8 cellular contexts compared by ENCODE assay signal in the genomic region with DNA sequence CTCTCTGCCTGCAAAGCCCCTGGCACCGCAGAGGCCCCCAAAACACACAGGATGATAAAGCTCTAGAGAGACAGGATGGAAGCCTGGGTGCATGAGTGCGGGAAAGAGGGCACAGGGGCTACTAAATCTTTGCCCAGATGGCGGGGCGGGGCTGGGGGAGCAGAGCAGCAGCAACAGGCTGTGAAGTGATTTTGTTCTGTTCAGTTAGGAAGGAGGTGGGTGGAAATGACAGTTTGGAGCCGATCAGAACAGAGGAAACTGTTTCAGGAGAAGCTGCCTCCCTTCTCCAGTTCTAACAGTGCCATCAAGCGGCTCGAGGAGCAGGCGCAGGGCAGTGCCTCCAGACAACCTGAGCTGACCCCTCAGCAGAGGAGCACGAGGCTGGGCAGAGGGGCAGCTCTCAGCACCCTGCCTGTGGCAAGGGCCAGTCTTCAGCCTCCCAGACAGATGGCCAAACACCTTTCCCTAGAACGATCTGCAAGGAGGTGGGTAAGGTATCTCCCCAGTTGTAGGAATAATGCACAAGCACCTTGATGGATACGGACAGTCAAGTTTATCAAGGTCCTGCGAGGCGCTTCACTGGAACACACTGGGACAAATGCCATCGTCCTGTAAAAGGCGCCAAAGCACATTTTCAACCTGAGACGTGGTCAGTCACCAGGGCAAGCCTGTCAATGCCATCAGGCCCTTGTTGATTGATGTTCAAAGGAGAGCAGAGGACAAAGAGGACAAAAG. TPM values are rescaled to one million over a fixed set of nuclear protein-coding genes. Genes with fewer than 3 reads are reported as not detected.
DNase-seq lines count a peak whose midpoint lies in the region; ATAC-seq and TF ChIP-seq lines count a peak whose summit lies in the region.

No MANE protein-coding gene starts in this region.

- ATAC-seq in GM21825 (IDR thresholded peaks at IDR 0.05; ENCODE audit: unreplicated experiment) (peak; percentile 76), thoracic aorta (ENCODE audit: insufficient number of reproducible peaks, low FRiP score, low read depth) (peak; percentile 84)

- no peaks in the 10 kb centered on the region for H3K27me3 ChIP-seq in thoracic aorta (replicated peaks; ENCODE audit: insufficient read depth)

- H3K9me3 ChIP-seq in thoracic aorta = no peaks in the 10 kb centered on the region

- DNase-seq in DMS79 (lab: John Stamatoyannopoulos, UW) = peak; percentile 59
- peak; percentile 75 for DNase-seq in LoVo (ENCODE audit: low spot score)
- peak; percentile 66 for DNase-seq in RWPE1 (ENCODE audit: low spot score)
- peak; percentile 87 for DNase-seq in activated effector memory CD4-positive, alpha-beta T cell treated with anti-CD3 and anti-CD28 coated beads, Interleukin-2, amount 50 U/mL, for 16 hours
- DNase-seq in foreskin fibroblast = peak; percentile 89 to 95
- peak; percentile 16 to 89 (median 70) for DNase-seq in nucleus accumbens (lab: John Stamatoyannopoulos, UW)
- DNase-seq in thoracic aorta (ENCODE audit: low spot score) = peak; percentile 39

- H3K36me3 ChIP-seq in thoracic aorta = no peaks in the 10 kb centered on the region

- POLR2A ChIA-PET in RWPE1 (lab: Yijun Ruan, JAX; ENCODE audit: low non-redundant PET) = no interaction called here

- peak; percentile 93 for TF ChIP-seq CTCF in RWPE1 (conservative IDR thresholded peaks at IDR 0.05; ENCODE audit: low read depth)
- TF ChIP-seq CTCF in foreskin fibroblast (IDR thresholded peaks at IDR 0.05; ENCODE audit: low read depth, low read length) = peak; percentile 98
- peak; percentile 84 for TF ChIP-seq CTCF in thoracic aorta (IDR thresholded peaks at IDR 0.05)

- peaks cover 30 to 36% of the 10 kb centered on the region in 2 donors for H3K4me1 ChIP-seq in thoracic aorta (ENCODE audit: control insufficient read depth in 1 of 2, low read depth in 2 of 2)

- H3K4me3 ChIP-seq in foreskin fibroblast (ENCODE audit: low read depth in 1 of 2, low read length in 2 of 2) (peak overlapping the region; percentile 31 to 45), thoracic aorta (peak overlapping the region; percentile 58)

- CTCF ChIA-PET in RWPE1 (lab: Yijun Ruan, JAX) = interaction anchor here (0.6 to 1.7 kb wide), 36 partner anchors 9 to 710 kb away, joined by 3 to 21 read pairs (median 4); no protein-coding TSS in a partner anchor

- H3K27ac ChIP-seq in RWPE1 (peak overlapping the region; percentile 74), thoracic aorta (peak overlapping the region; percentile 90 to 95)

RNA-seq across cellular contexts. Expression of gene TOMM20, which starts 44.9 kb away (rescaled TPM):
- 100 to 1,000 TPM in 1 of 2 donors, 10 to 100 TPM in 1; 59.0 to 101 TPM for total RNA-seq in thoracic aorta

Comparison
In these comparisons a context has a peak if more than half of its experiments do, and no peak if none do; other contexts are left out.
1. Peak in every context shown above with its lines: DNase-seq, ATAC-seq, H3K4me3 ChIP-seq and H3K27ac ChIP-seq.
2. DNase-seq: peak in every context shown above with its lines; median percentile 92 in foreskin fibroblast; 87 in activated effector memory CD4-positive, alpha-beta T cell treated with anti-CD3 and anti-CD28 coated beads, Interleukin-2, amount 50 U/mL, for 16 hours; 75 in LoVo; 70 in nucleus accumbens; 66 in RWPE1; 59 in DMS79; 39 in thoracic aorta.